8 cellular contexts compared by ENCODE assay signal in the genomic region with DNA sequence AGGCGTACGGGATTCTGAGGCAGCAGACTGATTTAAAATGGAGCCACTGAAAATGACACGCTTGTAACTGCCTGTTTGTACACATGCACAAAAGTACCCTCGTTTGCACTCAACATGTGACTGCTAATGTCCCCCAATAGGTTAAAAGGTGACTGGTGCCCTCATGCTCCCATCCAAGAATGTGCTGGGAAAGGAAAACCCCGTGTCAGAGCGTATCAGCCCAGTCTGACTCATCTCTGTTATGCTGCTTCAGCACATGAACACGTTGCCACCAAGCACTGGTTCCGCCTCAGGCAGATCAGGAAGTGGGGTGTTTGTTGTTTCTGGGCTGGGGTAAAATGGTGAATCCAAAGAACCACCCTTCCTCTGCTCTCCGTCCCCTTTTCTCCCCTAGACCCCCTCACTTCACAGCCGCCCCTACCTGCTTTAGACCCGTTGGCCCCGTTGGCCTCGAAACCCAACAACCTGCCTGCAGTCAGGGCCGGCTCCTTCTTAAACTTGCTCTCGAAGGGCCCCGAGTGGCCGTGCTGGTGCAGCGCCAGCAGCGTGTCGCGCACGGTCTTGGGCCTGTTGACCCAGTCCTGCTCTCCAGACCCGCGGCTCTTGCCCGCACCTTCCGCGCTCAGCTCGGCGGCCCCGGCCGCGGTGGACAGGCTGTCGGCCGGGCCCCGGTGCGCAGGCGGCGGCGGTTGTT. TPM values are rescaled to one million over a fixed set of nuclear protein-coding genes. Genes with fewer than 3 reads are reported as not detected.
A peak's percentile ranks its signal among the peaks of the same experiment; 100 is the strongest.
DNase-seq lines count a peak whose midpoint lies in the region; ATAC-seq and TF ChIP-seq lines count a peak whose summit lies in the region.

No MANE protein-coding gene starts in this region.

- ATAC-seq in HG02852 (IDR thresholded peaks at IDR 0.05; ENCODE audit: unreplicated experiment): peak; percentile 19

- peak; percentile 16 for TF ChIP-seq CTCF in GM12873 (IDR thresholded peaks at IDR 0.05; ENCODE audit: insufficient read depth, low read depth, low read length, missing control alignments)

- peak; percentile 59 for DNase-seq in NCI-H345 treated with DMSO at 0.1 percent for 48 hours (lab: John Stamatoyannopoulos, UW; ENCODE audit: unreplicated experiment)
- DNase-seq in activated CD4-positive, alpha-beta T cell treated with anti-CD3 and anti-CD28 coated beads for 1 hour: peak; percentile 67
- DNase-seq in cerebellum (ENCODE audit: low spot score): peak; percentile 55
- peak; percentile 81 for DNase-seq in stimulated activated CD4-positive, alpha-beta T cell treated with anti-CD3 and anti-CD28 coated beads, Interleukin-1b, Interleukin-23, amount 100 ng/mL, for 48 hours
- no peak for DNase-seq in middle frontal gyrus (ENCODE audit: extremely low spot score, low spot score)

- H3K27ac ChIP-seq in layer of hippocampus (ENCODE audit: low read depth, low read length): peak overlapping the region; percentile 99

- no peaks in the 10 kb centered on the region for H3K27me3 ChIP-seq in layer of hippocampus (ENCODE audit: control insufficient read depth, insufficient read depth, low read length)

RNA-seq across cellular contexts. Expression of gene IRF2BP2, which starts 1.8 kb away (rescaled TPM):
- total RNA-seq in cerebellum: 96.2 TPM
